In the genomic region with DNA sequence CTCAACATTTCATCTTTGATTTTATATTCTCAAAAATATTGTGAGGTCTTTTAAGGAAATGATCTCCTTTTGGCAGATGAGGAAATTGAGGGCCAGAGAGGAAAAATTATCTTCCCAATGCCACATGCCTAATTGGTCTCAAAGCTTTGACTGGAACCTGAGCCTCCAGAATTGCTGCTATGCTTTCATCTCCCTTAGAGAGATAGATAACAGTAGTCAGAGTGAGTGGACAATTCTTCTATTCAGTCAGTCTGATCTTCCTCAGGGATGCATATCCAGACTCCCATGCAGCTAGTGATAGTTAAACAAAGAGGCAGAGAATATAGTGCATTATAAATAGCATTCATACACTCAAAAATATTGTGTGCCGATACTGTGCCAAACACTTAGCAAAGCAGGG, we compare ENCODE assay signal across 19 cellular contexts.
"Had no signal": no experiment of that assay in that cellular context is flagged by ENCODE, and none has a peak within 500 bp of the region (broad histone marks: within the 10 kb centered on the region; RNA-seq: fewer than 3 reads in every experiment).

No MANE protein-coding gene starts in this region.

- H3K36me3 ChIP-seq: cardiac muscle cell, lower lobe of right lung, prostate gland had no signal

- H3K9me3 ChIP-seq: heart right ventricle, lower lobe of right lung, prostate gland, upper lobe of left lung had no signal

- H3K27me3 ChIP-seq: cardiac muscle cell, heart right ventricle had no signal

- H3K27ac Mint-ChIP-seq: activated naive CD8-positive, alpha-beta T cell treated with anti-CD3 and anti-CD28 coated beads, Interleukin-2, amount 10 ng/mL, durations not matched to agents 7 days and 5 days had no signal

- H3K4me3 Mint-ChIP-seq: activated B cell treated with CpG ODN at 0.5 μM for 24 hours had no signal

- H3K4me1 ChIP-seq: prostate gland had no signal

- H3K36me3 Mint-ChIP-seq: T-cell had no signal

- H3K9me3 Mint-ChIP-seq: activated B cell treated with CpG ODN at 0.5 μM for 24 hours; activated naive CD8-positive, alpha-beta T cell treated with anti-CD3 and anti-CD28 coated beads, Interleukin-2, amount 10 ng/mL, durations not matched to agents 7 days and 5 days; T-cell had no signal

- DNase-seq: activated B cell treated with CpG ODN at 0.5 μM for 24 hours; activated CD4-positive, alpha-beta T cell treated with anti-CD3 and anti-CD28 coated beads for 36 hours; activated CD4-positive, alpha-beta T cell treated with anti-CD3 and anti-CD28 coated beads, Interleukin-2, amount 50 U/mL, for 4 hours; activated naive CD8-positive, alpha-beta T cell treated with anti-CD3 and anti-CD28 coated beads, Interleukin-2, amount 10 ng/mL, durations not matched to agents 7 days and 5 days; effector CD4-positive, alpha-beta T cell; foreskin fibroblast; heart right ventricle; lower lobe of right lung; mesendoderm; naive B cell; stimulated activated CD4-positive, alpha-beta T cell treated with anti-CD3 and anti-CD28 coated beads, Interleukin-4, amount 100 ng/mL, for 1 hour; stimulated activated naive CD4-positive, alpha-beta T cell treated with Interleukin-2 at 50 U/mL for 16 hours; T-cell; T-helper 9 cell; upper lobe of left lung had no signal

- ATAC-seq: activated CD4-positive, alpha-beta T cell treated with anti-CD3 and anti-CD28 coated beads for 36 hours; heart right ventricle; left lobe of liver; lower lobe of right lung; SK-N-SH treated with all-trans-retinoic acid at 6 μM for 48 hours; T-cell had no signal

- H3K27me3 Mint-ChIP-seq: activated B cell treated with CpG ODN at 0.5 μM for 24 hours; activated CD4-positive, alpha-beta T cell treated with anti-CD3 and anti-CD28 coated beads for 36 hours; activated naive CD8-positive, alpha-beta T cell treated with anti-CD3 and anti-CD28 coated beads, Interleukin-2, amount 10 ng/mL, durations not matched to agents 7 days and 5 days; naive B cell; T-cell had no signal

- H3K27ac ChIP-seq: cardiac muscle cell, lower lobe of right lung, prostate gland, upper lobe of left lung had no signal

- H3K4me3 ChIP-seq: cardiac muscle cell, heart right ventricle, lower lobe of right lung, prostate gland, upper lobe of left lung had no signal
